10 cellular contexts compared by ENCODE assay signal in genomic region chr12:49707812-49708147, GRCh38. TPM values are rescaled to one million over a fixed set of nuclear protein-coding genes. Genes with fewer than 3 reads are reported as not detected.
DNase-seq lines count a peak whose midpoint lies in the region; ATAC-seq, FAIRE-seq and TF ChIP-seq lines count a peak whose summit lies in the region.
"Had no signal": no experiment of that assay in that cellular context is flagged by ENCODE, and none has a peak within 500 bp of the region (broad histone marks: within the 10 kb centered on the region; RNA-seq: fewer than 3 reads in every experiment).

No MANE protein-coding gene starts in this region.

- TF ChIP-seq EP300 in HepG2 (IDR thresholded peaks at IDR 0.05; ENCODE audit: low read depth in 2 of 2, low read length in 2 of 2), result no peak
- TF ChIP-seq EP300 in HepG2 (CRISPR knock-in tag; IDR thresholded peaks at IDR 0.05; ENCODE audit: borderline replicate concordance), result 0 out of 2 replicates have a peak, but pooled peaks have one; percentile 3

- H3K4me1 Mint-ChIP-seq in activated B cell treated with CpG ODN at 0.5 μM for 24 hours (peaks cover 40% of the 10 kb centered on the region), glutamatergic neuron (ENCODE audit: low read depth, unreplicated experiment) (peaks cover 15% of the 10 kb centered on the region)

- DNase-seq in HepG2 (ENCODE audit: low spot score) (no peak), right lobe of liver (no peak), activated B cell treated with CpG ODN at 0.5 μM for 24 hours (no peak), glutamatergic neuron (no peak), thoracic aorta (ENCODE audit: low spot score) (no peak), NCI-H510A treated with DMSO at 0.1 percent for 48 hours (lab: John Stamatoyannopoulos, UW) (no peak), germinal center (ENCODE audit: low spot score) (no peak)

- H3K4me3 Mint-ChIP-seq in activated B cell treated with CpG ODN at 0.5 μM for 24 hours (peak overlapping the region; percentile 72), glutamatergic neuron (ENCODE audit: unreplicated experiment) (peak overlapping the region; percentile 44)

- CTCF ChIA-PET in HepG2 (lab: Yijun Ruan, JAX; ENCODE audit: low intra/inter-chr PET ratio, low total read pairs), result interaction anchor here (1.3 to 2.1 kb wide), 3 partner anchors 20 to 70 kb away, joined by 3 to 31 read pairs (median 5); no protein-coding TSS in a partner anchor
- CTCF ChIA-PET in activated B cell treated with CpG ODN at 0.5 μM for 24 hours (lab: Charles Lee), result interaction anchor here (0.8 to 17.1 kb wide), 8 partner anchors 9 to 70 kb away, joined by 3 to 284 read pairs (median 6); partner anchors contain the start of gene TMBIM6

- H3K79me2 ChIP-seq in HepG2 (ENCODE audit: insufficient read depth, low read length), result no peaks in the 10 kb centered on the region

- no peaks in the 10 kb centered on the region for H3K9me3 Mint-ChIP-seq in activated B cell treated with CpG ODN at 0.5 μM for 24 hours
- peaks cover 11% of the 10 kb centered on the region for H3K9me3 Mint-ChIP-seq in glutamatergic neuron (ENCODE audit: unreplicated experiment)

- peaks cover 5% of the 10 kb centered on the region for H3K27me3 Mint-ChIP-seq in activated B cell treated with CpG ODN at 0.5 μM for 24 hours
- peaks cover 19% of the 10 kb centered on the region for H3K27me3 Mint-ChIP-seq in glutamatergic neuron (ENCODE audit: unreplicated experiment)

- H3K27ac Mint-ChIP-seq in activated B cell treated with CpG ODN at 0.5 μM for 24 hours (peak overlapping the region; percentile 82), glutamatergic neuron (ENCODE audit: unreplicated experiment) (no peak overlapping the region)

- no peak for TF ChIP-seq POLR2A in HepG2 (IDR thresholded peaks at IDR 0.05; ENCODE audit: insufficient read depth in 1 of 2, low read depth in 2 of 2, low read length in 2 of 2)
- TF ChIP-seq POLR2A in right lobe of liver (IDR thresholded peaks at IDR 0.05), result no peak

- H3K4me2 ChIP-seq in HepG2 (ENCODE audit: low read depth, low read length), result no peak overlapping the region

- intact Hi-C loops in HepG2 (cut with micrococcal nuclease; ENCODE audit: unreplicated experiment), result loop anchor here (1.0 kb wide), 1 partner anchor 63 kb away; no protein-coding TSS in a partner anchor
- intact Hi-C loops in right lobe of liver (cut with DNase I), result loop anchor here (5.0 kb wide), 1 partner anchor 65 kb away; no protein-coding TSS in a partner anchor
- intact Hi-C loops in activated B cell treated with CpG ODN at 0.5 μM for 24 hours (cut with micrococcal nuclease), result loop anchor here (1.0 to 5.0 kb wide), 10 partner anchors 8 to 155 kb away; partner anchors contain the start of genes MCRS1, NCKAP5L, PRPF40B and TMBIM6

- POLR2A ChIA-PET in HepG2 (lab: Yijun Ruan, JAX), result no interaction called here
- POLR2A ChIA-PET in activated B cell treated with CpG ODN at 0.5 μM for 24 hours (lab: Charles Lee), result interaction anchor here (1.5 to 7.1 kb wide), 4 partner anchors 41 to 85 kb away, joined by 8 to 265 read pairs (median 20); partner anchors contain the start of gene PRPF40B

- TF ChIP-seq RAD21 in HepG2 (CRISPR knock-in tag; IDR thresholded peaks at IDR 0.05), result no peak

- H3K27ac ChIP-seq in HepG2 (ENCODE audit: extremely low read length, insufficient read depth, low read length) (no peak overlapping the region), right lobe of liver (no peak overlapping the region), thoracic aorta (no peak overlapping the region)

- no peak for FAIRE-seq in HepG2 (lab: Jason Lieb, UNC)

- H3K27me3 ChIP-seq in HepG2 (ENCODE audit: control insufficient read depth in 1 of 2, insufficient read depth in 2 of 2, low read length in 2 of 2) (peaks cover 0 to 14% of the 10 kb centered on the region in 2 experiments; a peak in 1 of 5 replicates), right lobe of liver (no peaks in the 10 kb centered on the region), thoracic aorta (replicated peaks; ENCODE audit: insufficient read depth) (no peaks in the 10 kb centered on the region)
- H3K27me3 ChIP-seq: left lung, tibial nerve had no signal

- WGBS in HepG2 (ENCODE audit: low lambda C conversion rate), result 69% methylated on average over 11 of the region's 11 CpGs
- WGBS in right lobe of liver (ENCODE audit: insufficient coverage, low coverage, low lambda C conversion rate, missing lambda C conversion rate), result 43% methylated on average over 10 of the region's 11 CpGs

- ATAC-seq in HepG2 (no peak), right lobe of liver (no peak), activated B cell treated with CpG ODN at 0.5 μM for 24 hours (ENCODE audit: low read depth) (no peak), thoracic aorta (ENCODE audit: insufficient number of reproducible peaks, low FRiP score, low read depth) (no peak), HG03432 (IDR thresholded peaks at IDR 0.05; ENCODE audit: unreplicated experiment) (no peak)

- TF ChIP-seq CTCF in HepG2 (CRISPR knock-in tag; IDR thresholded peaks at IDR 0.05), result no peak
- TF ChIP-seq CTCF in right lobe of liver (IDR thresholded peaks at IDR 0.05), result no peak
- no peak for TF ChIP-seq CTCF in activated B cell treated with CpG ODN at 0.5 μM for 24 hours (IDR thresholded peaks at IDR 0.05)
- TF ChIP-seq CTCF in glutamatergic neuron (IDR thresholded peaks at IDR 0.05; ENCODE audit: partially characterized antibody, unreplicated experiment), result peak; percentile 31
- no peak for TF ChIP-seq CTCF in thoracic aorta (IDR thresholded peaks at IDR 0.05)

- H3K4me1 ChIP-seq in HepG2 (ENCODE audit: insufficient read depth, low read length) (peaks cover 14% of the 10 kb centered on the region; the same call in 1 of the 2 replicates), right lobe of liver (no peaks in the 10 kb centered on the region), thoracic aorta (ENCODE audit: control insufficient read depth in 1 of 2, low read depth in 2 of 2) (peaks cover 16 to 32% of the 10 kb centered on the region in 2 donors)

- H3K9me3 ChIP-seq in HepG2 (ENCODE audit: low read length) (no peaks in the 10 kb centered on the region), right lobe of liver (no peaks in the 10 kb centered on the region), thoracic aorta (no peaks in the 10 kb centered on the region)
- H3K9me3 ChIP-seq: left lung, tibial nerve had no signal

- H3K36me3 Mint-ChIP-seq in activated B cell treated with CpG ODN at 0.5 μM for 24 hours (ENCODE audit: low read depth) (peaks cover 10% of the 10 kb centered on the region), glutamatergic neuron (ENCODE audit: unreplicated experiment) (no peaks in the 10 kb centered on the region)

- H3K36me3 ChIP-seq in HepG2 (replicated peaks in 1 of 2; ENCODE audit: control insufficient read depth in 1 of 2, insufficient read depth in 2 of 2, low read length in 2 of 2) (no peaks in the 10 kb centered on the region), right lobe of liver (no peaks in the 10 kb centered on the region), thoracic aorta (no peaks in the 10 kb centered on the region)
- H3K36me3 ChIP-seq: left lung, tibial nerve had no signal

- BruUV-seq in HepG2 (replicated peaks; lab: Mats Ljungman, UMichigan), result no TSS peak

- no peak overlapping the region for H2AFZ ChIP-seq in HepG2 (ENCODE audit: low read length)

- H4K20me1 ChIP-seq in HepG2 (ENCODE audit: insufficient read depth, low read length), result no peaks in the 10 kb centered on the region

- no peak overlapping the region for H3K4me3 ChIP-seq in HepG2 (replicated peaks in 1 of 3; ENCODE audit: insufficient read depth in 1 of 3, low read depth in 2 of 3, low read length in 3 of 3)
- H3K4me3 ChIP-seq in right lobe of liver, result no peak overlapping the region
- peak overlapping the region; percentile 84 for H3K4me3 ChIP-seq in thoracic aorta

- H3K9ac ChIP-seq in HepG2 (ENCODE audit: insufficient read depth, low read depth, low read length), result no peak overlapping the region

- in situ Hi-C loops in HepG2 (cut with HindIII; ENCODE audit: extremely low pct_ligation_motif_present, low pct_unique_long_range_greater_than_20kb), result loop anchor here (5.0 kb wide), 1 partner anchor 65 kb away; no protein-coding TSS in a partner anchor

RNA-seq across cellular contexts. Expression of gene FMNL3, which starts 0.6 kb away (rescaled TPM):
- total RNA-seq in HepG2 (2016; rRNA removed; fragmentation: Illumina TruSeq; extraction: Trizol) (0.79 and 1.1 TPM in 2 replicates), right lobe of liver (1 to 10 TPM; 2.1 to 4.9 (median 2.9) TPM), activated B cell treated with CpG ODN at 0.5 μM for 24 hours (74.7 and 84.3 TPM in 2 replicates), glutamatergic neuron (ENCODE audit: unreplicated experiment) (13.7 TPM), thoracic aorta (10 to 100 TPM; 26.7 to 37.4 TPM)
- 0.10 and 0.44 TPM in 2 replicates for total RNA-seq in HepG2 (2016; cell fraction: cytosol; rRNA removed; fragmentation: Illumina TruSeq; extraction: Trizol; ENCODE audit: low read depth)
- 0.82 and 1.00 TPM in 2 replicates for total RNA-seq in HepG2 (2016; cell fraction: insoluble cytoplasmic fraction; rRNA removed; fragmentation: Illumina TruSeq; extraction: Trizol)
- total RNA-seq in HepG2 (2016; cell fraction: membrane; rRNA removed; fragmentation: Illumina TruSeq; extraction: Trizol), result 0.55 and 0.80 TPM in 2 replicates
- 0.65 and 1.0 TPM in 2 replicates for total RNA-seq in HepG2 (2016; cell fraction: nucleus; rRNA removed; fragmentation: Illumina TruSeq; extraction: Trizol)
- 0.44 and 0.64 TPM in 2 replicates for polyA plus RNA-seq in HepG2 (2011; rRNA removed)
- polyA plus RNA-seq in HepG2 (2011; cell fraction: cytosol; rRNA removed), result 0.23 and 0.36 TPM in 2 replicates
- polyA plus RNA-seq in HepG2 (2011; cell fraction: nucleus; rRNA removed), result 1.2 and 1.3 TPM in 2 replicates
- polyA plus RNA-seq in HepG2 (2012), result 0.48 and 0.68 TPM in 2 replicates
- 0.08 TPM in 2 replicates for polyA plus RNA-seq in HepG2 (2016; cell fraction: cytosol; fragmentation: Illumina TruSeq; extraction: Trizol; ENCODE audit: low read depth)
- polyA plus RNA-seq in HepG2 (2016; cell fraction: insoluble cytoplasmic fraction; fragmentation: Illumina TruSeq; extraction: Trizol; ENCODE audit: low read depth), result 0.69 and 0.75 TPM in 2 replicates
- 0.34 and 0.46 TPM in 2 replicates for polyA plus RNA-seq in HepG2 (2016; cell fraction: membrane; fragmentation: Illumina TruSeq; extraction: Trizol; ENCODE audit: low read depth)
- 1.3 and 1.4 TPM in 2 replicates for polyA plus RNA-seq in HepG2 (2016; cell fraction: nucleus; fragmentation: Illumina TruSeq; extraction: Trizol; ENCODE audit: insufficient read depth, low read depth)
- polyA minus RNA-seq in HepG2 (2011; rRNA and poly(A)+ RNA removed; ENCODE audit: low replicate concordance), result 1.4 and 10.5 TPM in 2 replicates
- 0.40 and 0.97 TPM in 2 replicates for polyA minus RNA-seq in HepG2 (2011; cell fraction: cytosol; rRNA and poly(A)+ RNA removed)
- 0.75 and 0.77 TPM in 2 replicates for polyA minus RNA-seq in HepG2 (2011; cell fraction: nucleus; rRNA and poly(A)+ RNA removed)

RNA-seq across cellular contexts. Expression of gene TMBIM6, which starts 33.6 kb away (rescaled TPM):
- 220 and 412 TPM in 2 replicates for total RNA-seq in HepG2 (2016; rRNA removed; fragmentation: Illumina TruSeq; extraction: Trizol)
- total RNA-seq in HepG2 (2016; cell fraction: cytosol; rRNA removed; fragmentation: Illumina TruSeq; extraction: Trizol; ENCODE audit: low read depth), result 49.6 and 57.4 TPM in 2 replicates
- total RNA-seq in HepG2 (2016; cell fraction: insoluble cytoplasmic fraction; rRNA removed; fragmentation: Illumina TruSeq; extraction: Trizol), result 229 and 414 TPM in 2 replicates
- 85.8 and 89.3 TPM in 2 replicates for total RNA-seq in HepG2 (2016; cell fraction: membrane; rRNA removed; fragmentation: Illumina TruSeq; extraction: Trizol)
- total RNA-seq in HepG2 (2016; cell fraction: nucleus; rRNA removed; fragmentation: Illumina TruSeq; extraction: Trizol), result 296 and 323 TPM in 2 replicates
- polyA plus RNA-seq in HepG2 (2011; rRNA removed), result 445 and 468 TPM in 2 replicates
- polyA plus RNA-seq in HepG2 (2011; cell fraction: cytosol; rRNA removed), result 286 and 485 TPM in 2 replicates
- 231 and 241 TPM in 2 replicates for polyA plus RNA-seq in HepG2 (2011; cell fraction: nucleus; rRNA removed)
- 423 and 441 TPM in 2 replicates for polyA plus RNA-seq in HepG2 (2012)
- polyA plus RNA-seq in HepG2 (2016; cell fraction: cytosol; fragmentation: Illumina TruSeq; extraction: Trizol; ENCODE audit: low read depth), result 62.2 and 68.0 TPM in 2 replicates
- 213 and 227 TPM in 2 replicates for polyA plus RNA-seq in HepG2 (2016; cell fraction: insoluble cytoplasmic fraction; fragmentation: Illumina TruSeq; extraction: Trizol; ENCODE audit: low read depth)
- 53.8 and 54.1 TPM in 2 replicates for polyA plus RNA-seq in HepG2 (2016; cell fraction: membrane; fragmentation: Illumina TruSeq; extraction: Trizol; ENCODE audit: low read depth)
- 552 and 556 TPM in 2 replicates for polyA plus RNA-seq in HepG2 (2016; cell fraction: nucleus; fragmentation: Illumina TruSeq; extraction: Trizol; ENCODE audit: insufficient read depth, low read depth)
- 536 and 564 TPM in 2 replicates for polyA minus RNA-seq in HepG2 (2011; rRNA and poly(A)+ RNA removed; ENCODE audit: low replicate concordance)
- 151 and 170 TPM in 2 replicates for polyA minus RNA-seq in HepG2 (2011; cell fraction: cytosol; rRNA and poly(A)+ RNA removed)
- polyA minus RNA-seq in HepG2 (2011; cell fraction: nucleus; rRNA and poly(A)+ RNA removed), result 151 and 168 TPM in 2 replicates
- total RNA-seq in right lobe of liver, result 1,000 to 10,000 TPM in 3 of 6 experiments, 100 to 1,000 TPM in 3; 538 to 1,268 (median 937) TPM
- total RNA-seq in activated B cell treated with CpG ODN at 0.5 μM for 24 hours, result 355 and 366 TPM in 2 replicates
- total RNA-seq in glutamatergic neuron (ENCODE audit: unreplicated experiment), result 278 TPM
- total RNA-seq in thoracic aorta, result 100 to 1,000 TPM; 232 to 244 TPM
